Comparison of ENCODE assay signal across 8 cellular contexts in genomic region chr11:16352707-16353106, GRCh38.
"Had no signal": no experiment of that assay in that cellular context is flagged by ENCODE, and none has a peak within 500 bp of the region (broad histone marks: within the 10 kb centered on the region; RNA-seq: fewer than 3 reads in every experiment).

No MANE protein-coding gene starts in this region.

- H3K36me3 ChIP-seq: colonic mucosa, left ventricle myocardium inferior had no signal

- H3K9me3 ChIP-seq: colonic mucosa, left ventricle myocardium inferior had no signal

- H3K27ac ChIP-seq: colonic mucosa, left ventricle myocardium inferior had no signal

- H3K4me3 ChIP-seq: colonic mucosa, left ventricle myocardium inferior had no signal

- H3K27me3 ChIP-seq: colonic mucosa had no signal

- DNase-seq: activated CD4-positive, alpha-beta T cell treated with anti-CD3 and anti-CD28 coated beads for 48 hours; activated naive CD4-positive, alpha-beta T cell treated with anti-CD3 and anti-CD28 coated beads for 36 hours; colonic mucosa; effector CD4-positive, alpha-beta T cell; foreskin melanocyte; left ventricle myocardium inferior; occipital lobe; stimulated activated CD4-positive, alpha-beta T cell treated with anti-CD3 and anti-CD28 coated beads, Interleukin-2, amount 100 ng/mL, for 48 hours had no signal
